Comparison of ENCODE assay signal across 8 cellular contexts in genomic region chr17:35141681-35142466, GRCh38. TPM values are rescaled to one million over a fixed set of nuclear protein-coding genes. Genes with fewer than 3 reads are reported as not detected.
DNase-seq lines count a peak whose midpoint lies in the region; ATAC-seq and TF ChIP-seq lines count a peak whose summit lies in the region.

NLE1 (minus strand) TSS chr17:35142303; CDS start chr17:35142275, 28 bp downstream.

- H3K27me3 ChIP-seq in Caco-2 (replicated peaks; ENCODE audit: control insufficient read depth, insufficient read depth, low read length) (no peaks in the 10 kb centered on the region), esophagus squamous epithelium (no peaks in the 10 kb centered on the region)

- CTCF ChIA-PET in Caco-2 (lab: Charles Lee), result no interaction called here

- H3K9me3 Mint-ChIP-seq in Caco-2 (ENCODE audit: unreplicated experiment) (no peaks in the 10 kb centered on the region), IgD-negative memory B cell (no peaks in the 10 kb centered on the region)
- no peaks in the 10 kb centered on the region for H3K9me3 Mint-ChIP-seq in activated T-cell treated with anti-CD3 and anti-CD28 coated beads, Interleukin-2, amount 50 U/mL, for 4 hours

- peak within 1 kb of the TSS; percentile 100 for H3K4me3 ChIP-seq in Caco-2 (ENCODE audit: low read depth, low read length)
- H3K4me3 ChIP-seq in esophagus squamous epithelium, result peak within 1 kb of the TSS; percentile 70 to 89 (median 83)

- no peak for TF ChIP-seq POLR2A in esophagus squamous epithelium (IDR thresholded peaks at IDR 0.05)

- BruUV-seq in Caco-2 (replicated peaks; lab: Mats Ljungman, UMichigan), result TSS peak; percentile 77

- H3K4me3 Mint-ChIP-seq in Caco-2 (ENCODE audit: unreplicated experiment) (peak within 1 kb of the TSS; percentile 75), IgD-negative memory B cell (peak within 1 kb of the TSS; percentile 87 to 95 (median 91))
- H3K4me3 Mint-ChIP-seq in activated T-cell treated with anti-CD3 and anti-CD28 coated beads, Interleukin-2, amount 50 U/mL, for 4 hours, result peak within 1 kb of the TSS; percentile 88

- peaks cover 3% of the 10 kb centered on the region for H3K27me3 Mint-ChIP-seq in Caco-2 (ENCODE audit: insufficient read depth, unreplicated experiment)
- no peaks in the 10 kb centered on the region for H3K27me3 Mint-ChIP-seq in IgD-negative memory B cell
- no peaks in the 10 kb centered on the region for H3K27me3 Mint-ChIP-seq in activated T-cell treated with anti-CD3 and anti-CD28 coated beads, Interleukin-2, amount 50 U/mL, for 4 hours (ENCODE audit: low read depth)

- intact Hi-C loops in Caco-2 (cut with micrococcal nuclease; ENCODE audit: unreplicated experiment) (no loop called here), esophagus squamous epithelium (cut with DNase I) (loop anchor here (10.0 kb wide), 1 partner anchor 73 kb away; no protein-coding TSS in a partner anchor)

- H3K36me3 Mint-ChIP-seq in Caco-2 (ENCODE audit: insufficient read depth, unreplicated experiment), result peaks cover 17% of the 10 kb centered on the region
- H3K36me3 Mint-ChIP-seq in IgD-negative memory B cell, result no peaks in the 10 kb centered on the region
- H3K36me3 Mint-ChIP-seq in activated T-cell treated with anti-CD3 and anti-CD28 coated beads, Interleukin-2, amount 50 U/mL, for 4 hours (ENCODE audit: insufficient read depth), result peaks cover 4% of the 10 kb centered on the region

- H3K27ac Mint-ChIP-seq in Caco-2 (ENCODE audit: unreplicated experiment) (no peak within 1 kb of the TSS), IgD-negative memory B cell (peak within 1 kb of the TSS in 2 of 3 donors; percentile 71 to 76)

- POLR2A ChIA-PET in Caco-2 (lab: Charles Lee), result interaction anchor here (1.1 kb wide), 1 partner anchor 78 kb away, joined by 3 read pairs; the partner anchor contains the start of gene RFFL

- H3K36me3 ChIP-seq in Caco-2 (ENCODE audit: control insufficient read depth, insufficient read depth, low read length) (peaks cover 2% of the 10 kb centered on the region), esophagus squamous epithelium (peaks cover 3 to 31% (median 13%) of the 10 kb centered on the region in 3 donors)

- H3K4me1 ChIP-seq in Caco-2 (no peaks in the 10 kb centered on the region), esophagus squamous epithelium (peaks cover 0 to 27% (median 7%) of the 10 kb centered on the region in 3 donors)

- H3K27ac ChIP-seq in esophagus squamous epithelium, result peak within 1 kb of the TSS; percentile 22 to 68 (median 48)

- DNase-seq in Caco-2 (peak; percentile 86 to 93), esophagus squamous epithelium (lab: John Stamatoyannopoulos, UW) (no peak), myocyte (ENCODE audit: low read depth) (peak; percentile 81)
- DNase-seq in activated T-cell treated with anti-CD3 and anti-CD28 coated beads, Interleukin-2, amount 50 U/mL, for 4 hours, result peak; percentile 88
- peak; percentile 77 for DNase-seq in stimulated activated CD8-positive, alpha-beta memory T cell treated with anti-CD3 and anti-CD28 coated beads, Interleukin-7, amount 100 ng/mL, for 24 hours (ENCODE audit: low read depth)

- H3K4me1 Mint-ChIP-seq in Caco-2 (ENCODE audit: low read depth, unreplicated experiment) (no peaks in the 10 kb centered on the region), IgD-negative memory B cell (peaks cover 4 to 6% (median 6%) of the 10 kb centered on the region in 3 donors)
- H3K4me1 Mint-ChIP-seq in activated T-cell treated with anti-CD3 and anti-CD28 coated beads, Interleukin-2, amount 50 U/mL, for 4 hours (ENCODE audit: low read depth), result peaks cover 9% of the 10 kb centered on the region

- ATAC-seq in GM21381 (IDR thresholded peaks at IDR 0.05; ENCODE audit: unreplicated experiment), result peak; percentile 88
- peak; percentile 95 for ATAC-seq in activated T-cell treated with anti-CD3 and anti-CD28 coated beads, Interleukin-2, amount 50 U/mL, for 4 hours

- H3K9me3 ChIP-seq in Caco-2, result no peaks in the 10 kb centered on the region
- H3K9me3 ChIP-seq in esophagus squamous epithelium, result no peaks in the 10 kb centered on the region

- TF ChIP-seq CTCF in Caco-2 (IDR thresholded peaks at IDR 0.05; ENCODE audit: insufficient read depth in 1 of 2, low read depth in 1 of 2, low read length in 1 of 2, severe bottlenecking in 1 of 2, unreplicated experiment in 1 of 2) (peak; percentile 92 to 98), esophagus squamous epithelium (IDR thresholded peaks at IDR 0.05) (peak; percentile 87 to 97 (median 92))

- WGBS in esophagus squamous epithelium, 2 donors, result 0 to 2% methylated on average over 16 to 20 of the region's 65 CpGs

TF ChIP-seq in PFSK-1, 5 proteins besides CTCF, POLR2A, EP300 and RAD21:
- TF ChIP-seq POLR2AphosphoS5 (IDR thresholded peaks at IDR 0.05; ENCODE audit: low read depth, low read length) (peak; percentile 71), TAF1 (IDR thresholded peaks at IDR 0.05; ENCODE audit: borderline replicate concordance, insufficient read depth, low read length) (peak; percentile 94), FOXP2 (optimal IDR thresholded peaks at IDR 0.05; ENCODE audit: borderline replicate concordance, extremely low read depth, extremely low read length, insufficient read depth) (peak; percentile 93), SIN3A (IDR thresholded peaks at IDR 0.05; ENCODE audit: borderline replicate concordance, insufficient read depth, low read length) (peak; percentile 100), REST (IDR thresholded peaks at IDR 0.05; ENCODE audit: insufficient read depth in 1 of 2, low read depth in 2 of 2, low read length in 2 of 2) (peak in 1 of 2 experiments; percentile 15; a peak in 1 of 4 replicates)

RNA-seq across cellular contexts. Expression of gene NLE1, which starts in this region (rescaled TPM):
- 24.8 and 26.2 TPM in 2 replicates for total RNA-seq in Caco-2 (2022)
- polyA plus RNA-seq in IgD-negative memory B cell, result 6.0 TPM
- polyA plus RNA-seq in PFSK-1 (2012; ENCODE audit: insufficient read length, low read depth), result 71.8 TPM
- total RNA-seq in activated T-cell treated with anti-CD3 and anti-CD28 coated beads, Interleukin-2, amount 50 U/mL, for 4 hours, result 10 to 100 TPM; 72.8 to 85.7 (median 85.3) TPM
- 10 to 100 TPM in 3 of 4 donors, 1 to 10 TPM in 1; 8.2 to 19.6 (median 17.8) TPM for total RNA-seq in esophagus squamous epithelium
- total RNA-seq in myocyte, result 15.0 and 15.7 TPM in 2 replicates
- polyA plus RNA-seq in myocyte (2012), result 11.6 TPM
